21 cellular contexts compared by ENCODE assay signal in genomic region chr3:191087391-191087790, GRCh38.
"Had no signal": no experiment of that assay in that cellular context is flagged by ENCODE, and none has a peak within 500 bp of the region (broad histone marks: within the 10 kb centered on the region; RNA-seq: fewer than 3 reads in every experiment).

No MANE protein-coding gene starts in this region.

- H3K9me3 ChIP-seq: sigmoid colon, tibial nerve, uterus had no signal

- ATAC-seq: activated CD4-positive, alpha-beta T cell treated with anti-CD3 and anti-CD28 coated beads for 36 hours; activated naive CD8-positive, alpha-beta T cell treated with anti-CD3 and anti-CD28 coated beads, Interleukin-2, amount 50 U/mL, for 24 hours; esophagus mucosa; stimulated activated naive CD8-positive, alpha-beta T cell treated with anti-CD3 and anti-CD28 coated beads, Interleukin-15, Interleukin-2, amounts not matched to agents 100 U/mL and 50 U/mL, for 24 hours had no signal

- H3K4me3 ChIP-seq: lung, sigmoid colon, tibial nerve, uterus had no signal

- H3K36me3 ChIP-seq: sigmoid colon, tibial nerve, uterus had no signal

- DNase-seq: activated CD4-positive, alpha-beta T cell treated with anti-CD3 and anti-CD28 coated beads for 36 hours; activated CD4-positive, alpha-beta T cell treated with anti-CD3 and anti-CD28 coated beads, Interleukin-2, amount 50 U/mL, for 48 hours; activated naive CD4-positive, alpha-beta T cell treated with anti-CD3 and anti-CD28 coated beads, Interleukin-2, amount 10 ng/mL, durations not matched to agents 7 days and 5 days; activated naive CD8-positive, alpha-beta T cell treated with anti-CD3 and anti-CD28 coated beads, Interleukin-2, amount 50 U/mL, for 24 hours; aorta; cerebellar nuclear complex; cortex of kidney; foreskin melanocyte; glutamatergic neuron; hippocampal formation; islet precursor cell; nucleus accumbens; posterior cingulate gyrus; sigmoid colon; stimulated activated naive CD8-positive, alpha-beta T cell treated with anti-CD3 and anti-CD28 coated beads, Interleukin-15, Interleukin-2, amounts not matched to agents 100 U/mL and 50 U/mL, for 24 hours; SW 1271; T-helper 2 cell; uterus had no signal

- H3K27ac ChIP-seq: sigmoid colon, tibial nerve, uterus had no signal

- H3K4me1 ChIP-seq: sigmoid colon, tibial nerve, uterus had no signal

- H3K27me3 ChIP-seq: sigmoid colon, tibial nerve, uterus had no signal
